ENCODE assay signal across 15 cellular contexts in the genomic region with DNA sequence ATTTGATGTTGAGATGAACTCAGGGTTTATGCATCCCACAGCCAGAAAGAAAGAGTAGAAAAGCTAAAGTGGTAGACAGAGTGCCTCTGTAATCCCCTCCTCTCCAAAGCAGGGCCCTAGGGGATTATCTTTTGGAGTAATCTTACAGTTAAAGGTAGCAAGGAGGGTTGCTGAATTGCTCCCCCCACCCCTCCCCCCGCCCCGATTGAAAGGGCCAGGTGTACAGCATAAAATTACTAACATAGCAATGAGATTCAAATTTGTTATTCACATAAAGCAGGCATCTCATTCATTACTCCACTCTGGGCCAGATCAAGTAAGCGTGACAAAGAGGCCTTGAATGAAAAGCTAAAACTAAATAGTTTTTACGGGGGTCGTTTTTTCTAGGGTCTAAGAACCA.
DNase-seq lines count a peak whose midpoint lies in the region; ATAC-seq and TF ChIP-seq lines count a peak whose summit lies in the region.
"Had no signal": no experiment of that assay in that cellular context is flagged by ENCODE, and none has a peak within 500 bp of the region (broad histone marks: within the 10 kb centered on the region; RNA-seq: fewer than 3 reads in every experiment).

No MANE protein-coding gene starts in this region.

- H3F3A ChIP-seq in smooth muscle cell (ENCODE audit: low read depth): no peaks in the 10 kb centered on the region

- TF ChIP-seq CTCF in endothelial cell (IDR thresholded peaks at IDR 0.05; ENCODE audit: unreplicated experiment): no peak
- TF ChIP-seq CTCF in smooth muscle cell (IDR thresholded peaks at IDR 0.05; ENCODE audit: borderline replicate concordance, insufficient read depth, poor library complexity, severe bottlenecking): no peak
- TF ChIP-seq CTCF in ovary (IDR thresholded peaks at IDR 0.05): no peak

- peaks cover 26% of the 10 kb centered on the region for H3K4me1 ChIP-seq in smooth muscle cell (ENCODE audit: low read depth)
- H3K4me1 ChIP-seq in ovary (ENCODE audit: insufficient read depth): no peaks in the 10 kb centered on the region
- H3K4me1 ChIP-seq: right lobe of liver had no signal

- H3K27ac Mint-ChIP-seq in endothelial cell (ENCODE audit: unreplicated experiment): peak overlapping the region; percentile 50

- H4K20me1 ChIP-seq in smooth muscle cell (ENCODE audit: low read depth): peaks cover 94% of the 10 kb centered on the region

- H3K4me1 Mint-ChIP-seq in endothelial cell (ENCODE audit: unreplicated experiment): peaks cover 22% of the 10 kb centered on the region

- no peak overlapping the region for H3K9ac ChIP-seq in smooth muscle cell (ENCODE audit: low read depth)

- H3K27me3 ChIP-seq in smooth muscle cell (ENCODE audit: low read depth): no peaks in the 10 kb centered on the region
- no peaks in the 10 kb centered on the region for H3K27me3 ChIP-seq in ovary
- H3K27me3 ChIP-seq: right lobe of liver, thyroid gland had no signal

- no peak overlapping the region for H3K4me2 ChIP-seq in smooth muscle cell

- intact Hi-C loops in ovary (cut with DNase I): no loop called here

- ATAC-seq in GM21381 (IDR thresholded peaks at IDR 0.05; ENCODE audit: unreplicated experiment): no peak
- ATAC-seq: right lobe of liver had no signal

- H3K27me3 Mint-ChIP-seq in endothelial cell (ENCODE audit: unreplicated experiment): peaks cover 2% of the 10 kb centered on the region

- peaks cover 10% of the 10 kb centered on the region for H3K36me3 Mint-ChIP-seq in endothelial cell (ENCODE audit: low read depth, unreplicated experiment)

- H3K79me2 ChIP-seq in smooth muscle cell (ENCODE audit: low read depth): peaks cover 79% of the 10 kb centered on the region

- DNase-seq in NCI-H2107 treated with DMSO at 0.1 percent for 48 hours (lab: John Stamatoyannopoulos, UW; ENCODE audit: unreplicated experiment) (peak; percentile 82), NCI-H2107 (lab: John Stamatoyannopoulos, UW) (no peak), NCI-H524 (lab: John Stamatoyannopoulos, UW) (peak; percentile 91 to 98), endothelial cell (ENCODE audit: low spot score) (no peak), smooth muscle cell (lab: John Stamatoyannopoulos, UW; ENCODE audit: unreplicated experiment) (no peak), ovary (no peak), NOMO-1 (lab: John Stamatoyannopoulos, UW; ENCODE audit: unreplicated experiment in 2 of 2) (no peak)
- DNase-seq: activated CD4-positive, alpha-beta T cell treated with anti-CD3 and anti-CD28 coated beads for 48 hours; NCI-H2171; right lobe of liver; stimulated activated CD4-positive, alpha-beta T cell treated with anti-CD3 and anti-CD28 coated beads, Interleukin-4, amount 100 ng/mL, for 4 hours; T1000; thyroid gland had no signal

- WGBS in smooth muscle cell (ENCODE audit: low lambda C conversion rate): 84% methylated on average over 5 of the region's 5 CpGs
- 73 to 87% (median 76%) methylated on average over 5 of the region's 5 CpGs for WGBS in ovary, 3 donors

- H3K36me3 ChIP-seq in smooth muscle cell (ENCODE audit: low read depth) (peaks cover 2% of the 10 kb centered on the region), ovary (no peaks in the 10 kb centered on the region)
- H3K36me3 ChIP-seq: thyroid gland had no signal

- H3K4me3 ChIP-seq in smooth muscle cell (no peak overlapping the region), ovary (no peak overlapping the region)
- H3K4me3 ChIP-seq: right lobe of liver, thyroid gland had no signal

- no peak for TF ChIP-seq POLR2A in ovary (IDR thresholded peaks at IDR 0.05)

- peak overlapping the region; percentile 67 for H3K27ac ChIP-seq in smooth muscle cell (ENCODE audit: low read depth)
- H3K27ac ChIP-seq in ovary: no peak overlapping the region
- H3K27ac ChIP-seq: C4-2B, right lobe of liver, thyroid gland had no signal

- H3K9me3 ChIP-seq in smooth muscle cell (replicated peaks; ENCODE audit: low read depth): no peaks in the 10 kb centered on the region
- no peaks in the 10 kb centered on the region for H3K9me3 ChIP-seq in ovary
- H3K9me3 ChIP-seq: right lobe of liver, thyroid gland had no signal

- no peak overlapping the region for H3K4me3 Mint-ChIP-seq in endothelial cell (ENCODE audit: unreplicated experiment)

- TF ChIP-seq EP300 in ovary (IDR thresholded peaks at IDR 0.05): no peak

- H2AFZ ChIP-seq in smooth muscle cell (ENCODE audit: low read depth): no peak overlapping the region

- peaks cover 3% of the 10 kb centered on the region for H3K9me3 Mint-ChIP-seq in endothelial cell (ENCODE audit: unreplicated experiment)

Comparison
In these comparisons a context has a peak if more than half of its experiments do, and no peak if none do; other contexts are left out.
1. DNase-seq: peak in NCI-H2107 treated with DMSO at 0.1 percent for 48 hours (single experiment) and NCI-H524 (2 of 2); none in NCI-H2107 (single experiment), endothelial cell (single experiment), smooth muscle cell (single experiment), ovary (0 of 5) and NOMO-1 (0 of 2).